In genomic region chr1:12410351-12410750, GRCh38 we compare ENCODE assay signal across 21 cellular contexts.
DNase-seq lines count a peak whose midpoint lies in the region; ATAC-seq and TF ChIP-seq lines count a peak whose summit lies in the region.
"Had no signal": no experiment of that assay in that cellular context is flagged by ENCODE, and none has a peak within 500 bp of the region (broad histone marks: within the 10 kb centered on the region; RNA-seq: fewer than 3 reads in every experiment).

No MANE protein-coding gene starts in this region.

- DNase-seq in natural killer cell treated with Interleukin-12 subunit alpha and Interleukin-12 subunit beta and Interleukin-15 and Interleukin-18, amount 100 ng/mL, for 72 hours (ENCODE audit: low spot score), result no peak
- DNase-seq in natural killer cell, result no peak
- DNase-seq in sigmoid colon, result no peak
- DNase-seq in vagina (ENCODE audit: extremely low spot score in 2 of 2), result no peak
- DNase-seq in DMS53 (lab: John Stamatoyannopoulos, UW), result no peak
- no peak for DNase-seq in cerebellar cortex (ENCODE audit: low spot score)
- no peak for DNase-seq in upper lobe of left lung
- DNase-seq: CD4-positive, alpha-beta memory T cell; DMS153; GM23248; MM.1S; NCI-H1092 treated with DMSO at 0.1 percent for 48 hours; NCI-H146; NCI-H2029 treated with DMSO at 0.1 percent for 48 hours; NCI-H2171; NCI-H69; Right ventricle myocardium superior had no signal

- intact Hi-C loops in natural killer cell (cut with micrococcal nuclease), result no loop called here
- intact Hi-C loops in sigmoid colon (cut with DNase I), result no loop called here
- intact Hi-C loops in vagina (cut with DNase I), result no loop called here

- ATAC-seq in natural killer cell treated with Interleukin-12 subunit alpha and Interleukin-12 subunit beta and Interleukin-15 and Interleukin-18, amount 100 ng/mL, for 72 hours, result no peak
- no peak for ATAC-seq in natural killer cell
- ATAC-seq in gastroesophageal sphincter, result no peak
- ATAC-seq in upper lobe of left lung (ENCODE audit: low FRiP score in 2 of 2), result no peak
- ATAC-seq: GM12878, HCT116 had no signal

- no peaks in the 10 kb centered on the region for H3K9me3 ChIP-seq in gastroesophageal sphincter
- no peaks in the 10 kb centered on the region for H3K9me3 ChIP-seq in sigmoid colon
- no peaks in the 10 kb centered on the region for H3K9me3 ChIP-seq in vagina
- no peaks in the 10 kb centered on the region for H3K9me3 ChIP-seq in upper lobe of left lung

- H3K27ac ChIP-seq in gastroesophageal sphincter (peak overlapping the region; percentile 73 to 80 (median 76)), sigmoid colon (peak overlapping the region; percentile 56 to 80 (median 70)), vagina (peak overlapping the region; percentile 32), upper lobe of left lung (no peak overlapping the region)
- H3K27ac ChIP-seq: BLaER1, GM23248 had no signal

- H3K4me1 Mint-ChIP-seq in natural killer cell treated with Interleukin-12 subunit alpha and Interleukin-12 subunit beta and Interleukin-15 and Interleukin-18, amount 100 ng/mL, for 72 hours (ENCODE audit: low read depth in 2 of 2), result peaks cover 34 to 40% of the 10 kb centered on the region in 2 donors
- H3K4me1 Mint-ChIP-seq in natural killer cell, result peaks cover 13 to 16% of the 10 kb centered on the region in 2 donors

- H3K36me3 ChIP-seq in gastroesophageal sphincter, result peaks cover 0 to 8% of the 10 kb centered on the region in 2 donors
- peaks cover 0 to 12% (median 0%) of the 10 kb centered on the region in 4 donors for H3K36me3 ChIP-seq in sigmoid colon
- H3K36me3 ChIP-seq in vagina, result peaks cover 0 to 3% of the 10 kb centered on the region in 2 donors
- peaks cover 0 to 18% (median 0%) of the 10 kb centered on the region in 4 donors for H3K36me3 ChIP-seq in upper lobe of left lung

- peak overlapping the region; percentile 32 to 75 for H3K27ac Mint-ChIP-seq in natural killer cell treated with Interleukin-12 subunit alpha and Interleukin-12 subunit beta and Interleukin-15 and Interleukin-18, amount 100 ng/mL, for 72 hours
- no peak overlapping the region for H3K27ac Mint-ChIP-seq in natural killer cell
- H3K27ac Mint-ChIP-seq: CD4-positive, alpha-beta memory T cell had no signal

- H3K27me3 ChIP-seq in gastroesophageal sphincter, result no peaks in the 10 kb centered on the region
- no peaks in the 10 kb centered on the region for H3K27me3 ChIP-seq in sigmoid colon
- H3K27me3 ChIP-seq in vagina, result no peaks in the 10 kb centered on the region
- H3K27me3 ChIP-seq in upper lobe of left lung, result no peaks in the 10 kb centered on the region
- H3K27me3 ChIP-seq: BLaER1 had no signal

- TF ChIP-seq POLR2A in gastroesophageal sphincter (IDR thresholded peaks at IDR 0.05) (no peak), sigmoid colon (IDR thresholded peaks at IDR 0.05) (no peak), vagina (IDR thresholded peaks at IDR 0.05) (no peak), upper lobe of left lung (IDR thresholded peaks at IDR 0.05) (no peak)

- TF ChIP-seq CTCF in natural killer cell (IDR thresholded peaks at IDR 0.05), result no peak
- TF ChIP-seq CTCF in gastroesophageal sphincter (IDR thresholded peaks at IDR 0.05), result no peak
- no peak for TF ChIP-seq CTCF in sigmoid colon (IDR thresholded peaks at IDR 0.05)
- no peak for TF ChIP-seq CTCF in vagina (IDR thresholded peaks at IDR 0.05)
- TF ChIP-seq CTCF in upper lobe of left lung (IDR thresholded peaks at IDR 0.05), result no peak

- peaks cover 11% of the 10 kb centered on the region for H3K9me3 Mint-ChIP-seq in natural killer cell treated with Interleukin-12 subunit alpha and Interleukin-12 subunit beta and Interleukin-15 and Interleukin-18, amount 100 ng/mL, for 72 hours
- H3K9me3 Mint-ChIP-seq in natural killer cell, result peaks cover 0 to 6% of the 10 kb centered on the region in 2 donors

- H3K4me3 ChIP-seq in gastroesophageal sphincter, result no peak overlapping the region
- H3K4me3 ChIP-seq in sigmoid colon, result no peak overlapping the region
- no peak overlapping the region for H3K4me3 ChIP-seq in vagina
- H3K4me3 ChIP-seq in upper lobe of left lung, result no peak overlapping the region
- H3K4me3 ChIP-seq: BLaER1, GM12878, GM23248 had no signal

- H3K27me3 Mint-ChIP-seq in natural killer cell treated with Interleukin-12 subunit alpha and Interleukin-12 subunit beta and Interleukin-15 and Interleukin-18, amount 100 ng/mL, for 72 hours, result no peaks in the 10 kb centered on the region
- no peaks in the 10 kb centered on the region for H3K27me3 Mint-ChIP-seq in natural killer cell (ENCODE audit: low read depth in 2 of 2)
- H3K27me3 Mint-ChIP-seq: CD4-positive, alpha-beta memory T cell had no signal

- no peak overlapping the region for H3K4me3 Mint-ChIP-seq in natural killer cell treated with Interleukin-12 subunit alpha and Interleukin-12 subunit beta and Interleukin-15 and Interleukin-18, amount 100 ng/mL, for 72 hours
- no peak overlapping the region for H3K4me3 Mint-ChIP-seq in natural killer cell
- H3K4me3 Mint-ChIP-seq: CD4-positive, alpha-beta memory T cell had no signal

- H3K4me1 ChIP-seq in gastroesophageal sphincter (peaks cover 19 to 49% (median 35%) of the 10 kb centered on the region in 3 donors), sigmoid colon (peaks cover 0 to 50% (median 44%) of the 10 kb centered on the region in 4 donors), vagina (peaks cover 37% of the 10 kb centered on the region), upper lobe of left lung (peaks cover 29 to 46% (median 39%) of the 10 kb centered on the region in 4 donors)

- peaks cover 25% of the 10 kb centered on the region for H3K36me3 Mint-ChIP-seq in natural killer cell treated with Interleukin-12 subunit alpha and Interleukin-12 subunit beta and Interleukin-15 and Interleukin-18, amount 100 ng/mL, for 72 hours
- peaks cover 14% of the 10 kb centered on the region for H3K36me3 Mint-ChIP-seq in natural killer cell

- TF ChIP-seq EP300 in gastroesophageal sphincter (IDR thresholded peaks at IDR 0.05) (no peak), sigmoid colon (IDR thresholded peaks at IDR 0.05) (no peak), upper lobe of left lung (IDR thresholded peaks at IDR 0.05) (no peak)

Comparison
In these comparisons a context has a peak if more than half of its experiments do, and no peak if none do; other contexts are left out.
1. H3K27ac Mint-ChIP-seq: peak in natural killer cell treated with Interleukin-12 subunit alpha and Interleukin-12 subunit beta and Interleukin-15 and Interleukin-18, amount 100 ng/mL, for 72 hours (2 of 2); none in natural killer cell (0 of 2).
2. H3K27ac ChIP-seq: peak in gastroesophageal sphincter (4 of 4), sigmoid colon (4 of 4) and vagina (single experiment); none in upper lobe of left lung (0 of 4).